Comparison of ENCODE assay signal across 35 cellular contexts in the genomic region with DNA sequence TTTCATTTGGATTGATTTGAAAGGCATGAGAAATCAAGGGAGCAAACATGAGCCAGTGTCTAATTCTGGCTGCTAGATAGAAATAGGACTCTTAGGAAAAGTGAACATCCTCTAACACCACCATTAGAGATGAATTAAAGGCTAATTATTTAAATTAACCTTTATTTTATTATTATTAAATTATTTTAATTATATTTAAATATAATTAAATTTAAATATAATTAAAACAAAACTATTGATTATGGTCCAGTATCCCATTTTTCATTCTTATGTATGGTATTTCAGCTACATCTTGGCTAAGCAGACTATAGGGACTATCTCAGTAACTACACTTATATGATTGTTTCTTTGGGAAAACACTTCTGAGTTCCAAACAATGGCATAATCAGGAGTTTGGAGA.
"Had no signal": no experiment of that assay in that cellular context is flagged by ENCODE, and none has a peak within 500 bp of the region (broad histone marks: within the 10 kb centered on the region; RNA-seq: fewer than 3 reads in every experiment).

No MANE protein-coding gene starts in this region.

- DNase-seq: activated effector memory CD4-positive, alpha-beta T cell treated with anti-CD3 and anti-CD28 coated beads, Interleukin-2, amount 50 U/mL, for 16 hours; activated effector memory CD4-positive, alpha-beta T cell treated with Interleukin-2 at 50 U/mL for 16 hours; activated gamma-delta T cell; activated gamma-delta T cell treated with Interleukin-2 at 50 U/mL for 16 hours; activated naive CD4-positive, alpha-beta T cell; activated naive CD4-positive, alpha-beta T cell treated with anti-CD3 and anti-CD28 coated beads for 36 hours; activated naive CD4-positive, alpha-beta T cell treated with anti-CD3 and anti-CD28 coated beads, Interleukin-2, amount 10 ng/mL, durations not matched to agents 7 days and 5 days; activated naive CD4-positive, alpha-beta T cell treated with anti-CD3 and anti-CD28 coated beads, Interleukin-2, amount 50 U/mL, for 16 hours; activated naive CD4-positive, alpha-beta T cell treated with Interleukin-2 at 50 U/mL for 16 hours; activated naive CD8-positive, alpha-beta T cell treated with anti-CD3 and anti-CD28 coated beads for 36 hours; activated naive CD8-positive, alpha-beta T cell treated with anti-CD3 and anti-CD28 coated beads, Interleukin-2, amount 10 ng/mL, durations not matched to agents 7 days and 5 days; activated naive CD8-positive, alpha-beta T cell treated with anti-CD3 and anti-CD28 coated beads, Interleukin-2, amount 50 U/mL, for 24 hours; activated T-cell treated with anti-CD3 and anti-CD28 coated beads, Interleukin-2, amount 50 U/mL, for 4 hours; activated T-cell treated with anti-CD3 and anti-CD28 coated beads, Interleukin-2, amount 50 U/mL, for 48 hours; activated T-cell treated with anti-CD3 and anti-CD28 coated beads, Interleukin-2, amount 50 U/mL, for 72 hours; adrenal gland; amniotic stem cell; amygdala; anterior cingulate cortex; aorta; body of pancreas; brain microvascular endothelial cell; caudate nucleus; central memory CD4-positive, alpha-beta T cell; cerebellar nuclear complex had no signal

- ATAC-seq: activated naive CD4-positive, alpha-beta T cell treated with anti-CD3 and anti-CD28 coated beads, Interleukin-2, amount 50 U/mL, for 72 hours; activated naive CD8-positive, alpha-beta T cell treated with anti-CD3 and anti-CD28 coated beads, Interleukin-2, amount 50 U/mL, for 24 hours; activated T-cell treated with anti-CD3 and anti-CD28 coated beads, Interleukin-2, amount 50 U/mL, for 4 hours; activated T-cell treated with anti-CD3 and anti-CD28 coated beads, Interleukin-2, amount 50 U/mL, for 72 hours; activated T-helper 17 cell treated with anti-CD3 and anti-CD28 coated beads, Interleukin-2, amount 50 U/mL, for 72 hours; body of pancreas had no signal

- H3K4me3 Mint-ChIP-seq: activated naive CD4-positive, alpha-beta T cell treated with anti-CD3 and anti-CD28 coated beads for 36 hours; activated naive CD4-positive, alpha-beta T cell treated with anti-CD3 and anti-CD28 coated beads, Interleukin-2, amount 10 ng/mL, durations not matched to agents 7 days and 5 days; activated naive CD4-positive, alpha-beta T cell treated with anti-CD3 and anti-CD28 coated beads, Interleukin-2, amount 50 U/mL, for 24 hours; activated naive CD8-positive, alpha-beta T cell; activated naive CD8-positive, alpha-beta T cell treated with anti-CD3 and anti-CD28 coated beads for 36 hours; activated naive CD8-positive, alpha-beta T cell treated with anti-CD3 and anti-CD28 coated beads, Interleukin-2, amount 10 ng/mL, durations not matched to agents 7 days and 5 days; activated naive CD8-positive, alpha-beta T cell treated with anti-CD3 and anti-CD28 coated beads, Interleukin-2, amount 50 U/mL, for 24 hours; activated T-cell treated with anti-CD3 and anti-CD28 coated beads, Interleukin-2, amount 50 U/mL, for 4 hours; activated T-cell treated with anti-CD3 and anti-CD28 coated beads, Interleukin-2, amount 50 U/mL, for 72 hours; activated T-helper 1 cell treated with anti-CD3 and anti-CD28 coated beads, Interleukin-12 subunit alpha, Interleukin-12 subunit beta, Interleukin-2, Interleukin-4 antibody, amounts not matched to agents 30 ng/mL and 10 ng/mL and 1 ng/mL, durations not matched to agents 14 hours and 24 hours and 36 hours; activated T-helper 17 cell treated with anti-CD3 and anti-CD28 coated beads, Interleukin-2, amount 50 U/mL, for 72 hours; brain; central memory CD8-positive, alpha-beta T cell had no signal

- H3K27me3 Mint-ChIP-seq: activated naive CD4-positive, alpha-beta T cell treated with anti-CD3 and anti-CD28 coated beads, Interleukin-2, amount 10 ng/mL, durations not matched to agents 7 days and 5 days; activated naive CD4-positive, alpha-beta T cell treated with anti-CD3 and anti-CD28 coated beads, Interleukin-2, amount 50 U/mL, for 24 hours; activated naive CD8-positive, alpha-beta T cell; activated naive CD8-positive, alpha-beta T cell treated with anti-CD3 and anti-CD28 coated beads for 36 hours; activated naive CD8-positive, alpha-beta T cell treated with anti-CD3 and anti-CD28 coated beads, Interleukin-2, amount 10 ng/mL, durations not matched to agents 7 days and 5 days; activated naive CD8-positive, alpha-beta T cell treated with anti-CD3 and anti-CD28 coated beads, Interleukin-2, amount 50 U/mL, for 24 hours; activated T-helper 17 cell treated with anti-CD3 and anti-CD28 coated beads, Interleukin-2, amount 50 U/mL, for 72 hours; brain; central memory CD8-positive, alpha-beta T cell had no signal

- FAIRE-seq: astrocyte, bronchial epithelial cell had no signal

- H3K9me3 Mint-ChIP-seq: activated naive CD4-positive, alpha-beta T cell treated with anti-CD3 and anti-CD28 coated beads, Interleukin-2, amount 50 U/mL, for 24 hours; activated naive CD8-positive, alpha-beta T cell treated with anti-CD3 and anti-CD28 coated beads, Interleukin-2, amount 10 ng/mL, durations not matched to agents 7 days and 5 days; activated T-cell treated with anti-CD3 and anti-CD28 coated beads, Interleukin-2, amount 50 U/mL, for 4 hours; activated T-helper 1 cell treated with anti-CD3 and anti-CD28 coated beads, Interleukin-12 subunit alpha, Interleukin-12 subunit beta, Interleukin-2, Interleukin-4 antibody, amounts not matched to agents 30 ng/mL and 10 ng/mL and 1 ng/mL, durations not matched to agents 14 hours and 24 hours and 36 hours; brain had no signal

- H3K4me1 Mint-ChIP-seq: activated naive CD4-positive, alpha-beta T cell treated with anti-CD3 and anti-CD28 coated beads, Interleukin-2, amount 10 ng/mL, durations not matched to agents 7 days and 5 days; activated naive CD4-positive, alpha-beta T cell treated with anti-CD3 and anti-CD28 coated beads, Interleukin-2, amount 50 U/mL, for 24 hours; activated naive CD8-positive, alpha-beta T cell treated with anti-CD3 and anti-CD28 coated beads for 36 hours; activated naive CD8-positive, alpha-beta T cell treated with anti-CD3 and anti-CD28 coated beads, Interleukin-2, amount 10 ng/mL, durations not matched to agents 7 days and 5 days; activated naive CD8-positive, alpha-beta T cell treated with anti-CD3 and anti-CD28 coated beads, Interleukin-2, amount 50 U/mL, for 24 hours; activated T-helper 17 cell treated with anti-CD3 and anti-CD28 coated beads, Interleukin-2, amount 50 U/mL, for 72 hours; brain; central memory CD8-positive, alpha-beta T cell had no signal

- H3K36me3 Mint-ChIP-seq: activated naive CD4-positive, alpha-beta T cell treated with anti-CD3 and anti-CD28 coated beads, Interleukin-2, amount 10 ng/mL, durations not matched to agents 7 days and 5 days; activated naive CD4-positive, alpha-beta T cell treated with anti-CD3 and anti-CD28 coated beads, Interleukin-2, amount 50 U/mL, for 24 hours; activated naive CD4-positive, alpha-beta T cell treated with anti-CD3 and anti-CD28 coated beads, Interleukin-2, amount 50 U/mL, for 72 hours; activated naive CD8-positive, alpha-beta T cell; activated naive CD8-positive, alpha-beta T cell treated with anti-CD3 and anti-CD28 coated beads for 36 hours; activated naive CD8-positive, alpha-beta T cell treated with anti-CD3 and anti-CD28 coated beads, Interleukin-2, amount 10 ng/mL, durations not matched to agents 7 days and 5 days; brain had no signal

- H3K27ac Mint-ChIP-seq: activated naive CD4-positive, alpha-beta T cell treated with anti-CD3 and anti-CD28 coated beads for 36 hours; activated naive CD4-positive, alpha-beta T cell treated with anti-CD3 and anti-CD28 coated beads, Interleukin-2, amount 10 ng/mL, durations not matched to agents 7 days and 5 days; activated naive CD4-positive, alpha-beta T cell treated with anti-CD3 and anti-CD28 coated beads, Interleukin-2, amount 50 U/mL, for 24 hours; activated naive CD8-positive, alpha-beta T cell; activated naive CD8-positive, alpha-beta T cell treated with anti-CD3 and anti-CD28 coated beads for 36 hours; activated naive CD8-positive, alpha-beta T cell treated with anti-CD3 and anti-CD28 coated beads, Interleukin-2, amount 10 ng/mL, durations not matched to agents 7 days and 5 days; activated naive CD8-positive, alpha-beta T cell treated with anti-CD3 and anti-CD28 coated beads, Interleukin-2, amount 50 U/mL, for 24 hours; activated T-cell treated with anti-CD3 and anti-CD28 coated beads, Interleukin-2, amount 50 U/mL, for 72 hours; activated T-helper 1 cell treated with anti-CD3 and anti-CD28 coated beads, Interleukin-12 subunit alpha, Interleukin-12 subunit beta, Interleukin-2, Interleukin-4 antibody, amounts not matched to agents 30 ng/mL and 10 ng/mL and 1 ng/mL, durations not matched to agents 14 hours and 24 hours and 36 hours; activated T-helper 17 cell treated with anti-CD3 and anti-CD28 coated beads, Interleukin-2, amount 50 U/mL, for 72 hours; activated T-helper 2 cell treated with anti-CD3 and anti-CD28 coated beads, Interferon-gamma antibody, Interleukin-2, Interleukin-4, amounts not matched to agents 10 μg/mL and 5 μg/mL and 100 μg/mL, durations not matched to agents 14 hours and 24 hours and 36 hours; brain had no signal
